9 cellular contexts compared by ENCODE assay signal in the genomic region with DNA sequence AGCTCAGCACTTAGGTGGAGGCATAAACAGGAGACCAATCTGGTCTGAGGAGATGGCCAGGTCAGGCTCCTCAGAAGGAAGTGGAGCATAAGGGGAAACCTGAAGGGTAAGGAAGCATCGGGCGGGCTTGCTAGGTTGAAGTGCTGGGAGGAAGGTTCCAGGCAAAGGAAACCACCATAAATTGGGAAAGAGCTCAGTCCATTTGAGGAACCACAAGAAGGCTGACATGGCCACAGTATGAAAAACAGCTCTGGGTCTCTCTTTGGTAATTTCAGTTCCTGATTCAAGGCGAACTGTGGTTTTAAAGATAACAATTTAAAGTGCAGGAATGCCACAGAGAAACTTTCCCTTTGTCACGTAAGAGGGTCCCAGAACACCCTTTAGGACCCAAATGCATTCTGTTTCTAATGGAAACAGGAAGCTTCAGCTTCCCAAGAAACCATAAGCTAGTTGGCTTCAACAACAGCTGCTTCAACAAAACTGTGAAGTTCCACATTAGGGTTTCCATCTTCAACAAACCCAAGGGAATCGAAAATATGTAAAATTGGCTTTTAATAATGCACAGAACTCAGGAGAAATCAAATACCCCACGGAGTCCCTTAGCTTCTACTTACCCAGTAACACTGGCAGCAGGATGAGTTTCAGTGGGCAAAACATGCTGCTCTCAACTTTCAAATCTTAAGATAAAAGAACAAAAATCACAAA. TPM values are rescaled to one million over a fixed set of nuclear protein-coding genes. Genes with fewer than 3 reads are reported as not detected.
DNase-seq lines count a peak whose midpoint lies in the region; ATAC-seq, FAIRE-seq and TF ChIP-seq lines count a peak whose summit lies in the region.
"Had no signal": no experiment of that assay in that cellular context is flagged by ENCODE, and none has a peak within 500 bp of the region (broad histone marks: within the 10 kb centered on the region; RNA-seq: fewer than 3 reads in every experiment).

No MANE protein-coding gene starts in this region.

- no peak overlapping the region for H2AFZ ChIP-seq in OCI-LY3 (ENCODE audit: low read depth, low read length)
- 0 out of 2 replicates have a peak overlapping the region, but pooled peaks have one; percentile 31 for H2AFZ ChIP-seq in H1 (ENCODE audit: low read length)

- H3K4me1 Mint-ChIP-seq in activated CD4-positive, alpha-beta T cell treated with anti-CD3 and anti-CD28 coated beads, Interleukin-2, amount 10 ng/mL, durations not matched to agents 7 days and 5 days, result peaks cover 91% of the 10 kb centered on the region

- H2BK20ac ChIP-seq in H1 (ENCODE audit: low read length), result no peak overlapping the region

- 0 out of 2 replicates have a peak overlapping the region, but pooled peaks have one; percentile 8 for H2BK5ac ChIP-seq in H1 (ENCODE audit: low read depth, low read length)

- no peak overlapping the region for H2AK5ac ChIP-seq in H1 (ENCODE audit: low read depth, low read length)

- POLR2A ChIA-PET in activated CD4-positive, alpha-beta T cell treated with anti-CD3 and anti-CD28 coated beads, Interleukin-2, amount 10 ng/mL, durations not matched to agents 7 days and 5 days (lab: Charles Lee), result interaction anchor here (2.3 kb wide), 1 partner anchor 10 kb away, joined by 9 read pairs; a partner anchor contains a TSS
- POLR2A ChIA-PET in H1 (lab: Charles Lee; ENCODE audit: partially characterized antibody), result interaction anchor here (1.1 to 1.6 kb wide), 2 partner anchors 9 to 50 kb away, joined by 3 read pairs; a partner anchor contains a TSS

- H3K4me3 Mint-ChIP-seq in activated CD4-positive, alpha-beta T cell treated with anti-CD3 and anti-CD28 coated beads, Interleukin-2, amount 10 ng/mL, durations not matched to agents 7 days and 5 days, result peak overlapping the region; percentile 72

- H3K23me2 ChIP-seq in H1 (ENCODE audit: low read depth, low read length), result no peaks in the 10 kb centered on the region

- H2BK12ac ChIP-seq in H1 (ENCODE audit: low read depth, low read length), result peak overlapping the region; percentile 84

- H3K36me3 ChIP-seq in OCI-LY3 (replicated peaks; ENCODE audit: low read depth, low read length), result no peaks in the 10 kb centered on the region
- no peaks in the 10 kb centered on the region for H3K36me3 ChIP-seq in H1 (ENCODE audit: control insufficient read depth in 2 of 4, insufficient read depth in 4 of 4, low read length in 3 of 4)
- peaks cover 0 to 29% (median 0%) of the 10 kb centered on the region in 6 donors for H3K36me3 ChIP-seq in spleen
- H3K36me3 ChIP-seq: SJSA1 had no signal

- 81% methylated on average over 6 of the region's 6 CpGs; no CpG with 5 or more reads in 1 of the 2 experiments for WGBS in H1 (ENCODE audit: extremely low coverage in 1 of 2, insufficient coverage in 1 of 2, insufficient read length in 1 of 2, insufficient replicate concordance in 2 of 2, low coverage in 1 of 2, low lambda C conversion rate in 2 of 2, missing lambda C conversion rate in 1 of 2), 2 experiments
- whole genome bisulfite sequencing in spleen, 5 donors, result 23 to 30% (median 28%) methylated on average over 6 of the region's 6 CpGs

- CTCF ChIA-PET in activated CD4-positive, alpha-beta T cell treated with anti-CD3 and anti-CD28 coated beads, Interleukin-2, amount 10 ng/mL, durations not matched to agents 7 days and 5 days (lab: Charles Lee), result interaction anchor here (1.2 to 5.6 kb wide), 5 partner anchors 10 to 23 kb away, joined by 3 to 28 read pairs (median 18); a partner anchor contains a TSS
- CTCF ChIA-PET in H1 (lab: Charles Lee; ENCODE audit: partially characterized antibody), result interaction anchor here (0.7 to 2.6 kb wide), 10 partner anchors 11 to 275 kb away, joined by 3 to 8 read pairs (median 3); a partner anchor contains a TSS

- H3K9ac ChIP-seq in OCI-LY3 (ENCODE audit: low read length), result no peak overlapping the region; the same call in 1 of the 2 replicates
- H3K9ac ChIP-seq in H1 (replicated peaks in 1 of 4; ENCODE audit: extremely low read depth in 1 of 4, low read depth in 3 of 4, low read length in 3 of 4), result no peak overlapping the region

- H3K27me3 ChIP-seq in OCI-LY3 (ENCODE audit: low read depth, low read length) (peaks cover 36% of the 10 kb centered on the region), H1 (replicated peaks in 1 of 4; ENCODE audit: control insufficient read depth in 3 of 4, extremely low read depth in 1 of 4, insufficient read depth in 3 of 4, low read length in 3 of 4) (no peaks in the 10 kb centered on the region), spleen (replicated peaks in 1 of 7) (peaks cover 0 to 29% (median 0%) of the 10 kb centered on the region in 7 donors)
- H3K27me3 ChIP-seq: SJSA1 had no signal

- no peak overlapping the region for H4K8ac ChIP-seq in H1 (ENCODE audit: extremely low read depth, insufficient read depth, low read length)

- H3K23ac ChIP-seq in H1 (ENCODE audit: insufficient read length), result no peak overlapping the region

- H3K4me3 ChIP-seq in OCI-LY3 (ENCODE audit: low read length) (peak overlapping the region; percentile 60), H1 (ENCODE audit: extremely low read depth in 1 of 4, insufficient read depth in 2 of 4, low read depth in 3 of 4, low read length in 4 of 4) (no peak overlapping the region), spleen (peak overlapping the region in 1 of 8 donors; percentile 39)
- H3K4me3 ChIP-seq: SJSA1 had no signal

- H3K27me3 Mint-ChIP-seq in activated CD4-positive, alpha-beta T cell treated with anti-CD3 and anti-CD28 coated beads, Interleukin-2, amount 10 ng/mL, durations not matched to agents 7 days and 5 days, result no peaks in the 10 kb centered on the region

- no peak overlapping the region for H2BK120ac ChIP-seq in H1 (replicated peaks; ENCODE audit: low read depth, low read length)

- FAIRE-seq in H1 (lab: Jason Lieb, UNC), result no peak

- H3K9me3 ChIP-seq in OCI-LY3 (ENCODE audit: insufficient read depth, low read length), result no peaks in the 10 kb centered on the region
- H3K9me3 ChIP-seq in H1 (ENCODE audit: insufficient read depth in 2 of 2, low read depth in 1 of 2, low read length in 1 of 2), result no peaks in the 10 kb centered on the region
- no peaks in the 10 kb centered on the region for H3K9me3 ChIP-seq in spleen
- H3K9me3 ChIP-seq: SJSA1 had no signal

- H3K9me3 Mint-ChIP-seq in activated CD4-positive, alpha-beta T cell treated with anti-CD3 and anti-CD28 coated beads, Interleukin-2, amount 10 ng/mL, durations not matched to agents 7 days and 5 days, result no peaks in the 10 kb centered on the region

- H3K4me1 ChIP-seq in OCI-LY3 (ENCODE audit: low read length) (peaks cover 54% of the 10 kb centered on the region), H1 (replicated peaks in 1 of 4; ENCODE audit: control insufficient read depth in 3 of 4, insufficient read depth in 4 of 4, low read length in 3 of 4) (peaks cover 6 to 21% (median 20%) of the 10 kb centered on the region in 4 experiments; a peak in 6 of 7 replicates), spleen (peaks cover 22 to 100% (median 58%) of the 10 kb centered on the region in 6 donors)
- H3K4me1 ChIP-seq: SJSA1 had no signal

- no peak overlapping the region for H3K14ac ChIP-seq in H1 (ENCODE audit: insufficient read length)

- H2BK15ac ChIP-seq in H1 (ENCODE audit: low read length), result peak overlapping the region; percentile 23; the same call in 1 of the 2 replicates

- H3K36me3 Mint-ChIP-seq in activated CD4-positive, alpha-beta T cell treated with anti-CD3 and anti-CD28 coated beads, Interleukin-2, amount 10 ng/mL, durations not matched to agents 7 days and 5 days (ENCODE audit: low read depth), result peaks cover 66% of the 10 kb centered on the region

- ATAC-seq in HG03442 (IDR thresholded peaks at IDR 0.05; ENCODE audit: unreplicated experiment), result no peak

- H4K5ac ChIP-seq in H1 (ENCODE audit: insufficient read length, low read depth, low read length), result no peak overlapping the region

- TF ChIP-seq RAD21 in H1 (IDR thresholded peaks at IDR 0.05 in 1 of 2, conservative IDR thresholded peaks at IDR 0.05 in 1 of 2; ENCODE audit: low read depth in 2 of 2, low read length in 2 of 2), result no peak

- no peak for DNase-seq in activated CD4-positive, alpha-beta T cell treated with anti-CD3 and anti-CD28 coated beads, Interleukin-2, amount 10 ng/mL, durations not matched to agents 7 days and 5 days
- DNase-seq in activated CD4-positive, alpha-beta T cell treated with anti-CD3 and anti-CD28 coated beads for 1 hour, result no peak
- DNase-seq in H1 (ENCODE audit: low read depth in 1 of 2, low spot score in 2 of 2), result no peak
- DNase-seq in spleen, result no peak
- DNase-seq in DMS79 (lab: John Stamatoyannopoulos, UW), result no peak
- DNase-seq in T1000 (lab: John Stamatoyannopoulos, UW), result no peak

- H3K27ac ChIP-seq in OCI-LY3 (ENCODE audit: low read length) (peak overlapping the region; percentile 42), H1 (ENCODE audit: low read depth, low read length) (no peak overlapping the region), spleen (peak overlapping the region in 7 of 8 donors; percentile 52 to 88 (median 73))
- H3K27ac ChIP-seq: SJSA1 had no signal

- 0 out of 2 replicates have a peak overlapping the region, but pooled peaks have one; percentile 19 for H3K18ac ChIP-seq in H1 (ENCODE audit: extremely low read depth, low read length)

- H3K4me2 ChIP-seq in OCI-LY3 (ENCODE audit: low read length) (peak overlapping the region; percentile 91), H1 (ENCODE audit: insufficient read depth in 1 of 2, low read depth in 2 of 2, low read length in 2 of 2) (no peak overlapping the region)

- H4K20me1 ChIP-seq in OCI-LY3 (ENCODE audit: insufficient read depth, low read length), result no peaks in the 10 kb centered on the region
- no peaks in the 10 kb centered on the region for H4K20me1 ChIP-seq in H1 (replicated peaks in 1 of 2; ENCODE audit: control insufficient read depth in 1 of 2, insufficient read depth in 2 of 2, low read length in 2 of 2)

- TF ChIP-seq CTCF in OCI-LY3 (IDR thresholded peaks at IDR 0.05; ENCODE audit: low read depth, low read length), result no peak
- no peak for TF ChIP-seq CTCF in H1 (IDR thresholded peaks at IDR 0.05; ENCODE audit: control extremely low read depth in 1 of 3, insufficient read depth in 1 of 3, low read depth in 1 of 3, low read length in 3 of 3)
- TF ChIP-seq CTCF in spleen (IDR thresholded peaks at IDR 0.05 in 8 of 11, conservative IDR thresholded peaks at IDR 0.05 in 3 of 11), result no peak

- H3K79me2 ChIP-seq in OCI-LY3 (ENCODE audit: low read length) (no peaks in the 10 kb centered on the region), H1 (ENCODE audit: control insufficient read depth in 1 of 2, insufficient read depth in 2 of 2, low read length in 2 of 2) (no peaks in the 10 kb centered on the region)

- H4K91ac ChIP-seq in H1 (replicated peaks; ENCODE audit: insufficient read length, low read length), result peak overlapping the region; percentile 29

- intact Hi-C loops in spleen (cut with DNase I; ENCODE audit: low total_unique reads), result no loop called here

- peak overlapping the region; percentile 28 for H3K4ac ChIP-seq in H1 (replicated peaks; ENCODE audit: insufficient read length, low read depth, low read length)

- H3K79me1 ChIP-seq in H1 (ENCODE audit: low read depth, low read length), result no peaks in the 10 kb centered on the region

- no peak for TF ChIP-seq EP300 in H1 (IDR thresholded peaks at IDR 0.05; ENCODE audit: borderline replicate concordance in 1 of 2, low read depth in 2 of 2, low read length in 2 of 2)

- H3K56ac ChIP-seq in H1 (replicated peaks; ENCODE audit: insufficient read length, low read depth, low read length), result no peak overlapping the region

- H3K27ac Mint-ChIP-seq in activated CD4-positive, alpha-beta T cell treated with anti-CD3 and anti-CD28 coated beads, Interleukin-2, amount 10 ng/mL, durations not matched to agents 7 days and 5 days, result peak overlapping the region; percentile 95

- no peak for TF ChIP-seq POLR2A in H1 (IDR thresholded peaks at IDR 0.05; ENCODE audit: control extremely low read depth in 1 of 2, low read depth in 2 of 2, low read length in 2 of 2)
- no peak for TF ChIP-seq POLR2A in spleen (IDR thresholded peaks at IDR 0.05)

RNA-seq across cellular contexts. Expression of a gene that starts 10.4 kb away (rescaled TPM):
- 100 to 1,000 TPM; 117 to 122 TPM for total RNA-seq in activated CD4-positive, alpha-beta T cell treated with anti-CD3 and anti-CD28 coated beads, Interleukin-2, amount 10 ng/mL, durations not matched to agents 7 days and 5 days
- total RNA-seq in H1 (2021; fragmentation: NEBNext Ultra II Directional; extraction: Animal tissue kit (Norgen Biotek cat#: 25700)), result 0.58 and 0.86 TPM in 2 replicates
- polyA plus RNA-seq in H1 (2011; rRNA removed) (0.05 and 0.12 TPM in 2 replicates), spleen (100 to 1,000 TPM in 1 of 3 donors, 10 to 100 TPM in 2; 18.2 to 154 (median 42.0) TPM)
- polyA plus RNA-seq in H1 (2011; cell fraction: cytosol; rRNA removed), result 0.08 TPM
- 0.07 TPM for polyA plus RNA-seq in H1 (2011; cell fraction: nucleus; rRNA removed)
- 0.32 to 0.98 TPM (median 0.44 TPM) in 4 replicates for polyA plus RNA-seq in H1 (2012, experiment 1 of 2)
- 0.50 TPM for polyA plus RNA-seq in H1 (2012, experiment 2 of 2)
- polyA plus RNA-seq in H1 (2013, experiment 1 of 2), result 0.30 TPM
- 0.39 TPM for polyA plus RNA-seq in H1 (2013, experiment 2 of 2)
- 0.03 and 0.17 TPM in 2 replicates for polyA minus RNA-seq in H1 (2011; rRNA and poly(A)+ RNA removed)
- polyA minus RNA-seq in H1 (2011; cell fraction: cytosol; rRNA and poly(A)+ RNA removed), result not detected
- 0.70 TPM for polyA minus RNA-seq in H1 (2011; cell fraction: nucleus; rRNA and poly(A)+ RNA removed)
- total RNA-seq in spleen, result 100 to 1,000 TPM in 2 of 7 donors, 10 to 100 TPM in 5; 45.5 to 180 (median 91.3) TPM
- total RNA-seq: SJSA1 had no signal

RNA-seq across cellular contexts. Expression of a gene that starts 37.8 kb away (rescaled TPM):
- 10 to 100 TPM; 21.2 to 22.0 TPM for total RNA-seq in activated CD4-positive, alpha-beta T cell treated with anti-CD3 and anti-CD28 coated beads, Interleukin-2, amount 10 ng/mL, durations not matched to agents 7 days and 5 days
- total RNA-seq in H1 (2021; fragmentation: NEBNext Ultra II Directional; extraction: Animal tissue kit (Norgen Biotek cat#: 25700)), result 3.3 and 3.9 TPM in 2 replicates
- polyA plus RNA-seq in H1 (2011; rRNA removed) (1.1 and 1.2 TPM in 2 replicates), spleen (1 to 10 TPM; 2.0 to 2.1 (median 2.1) TPM)
- 1.6 TPM for polyA plus RNA-seq in H1 (2011; cell fraction: cytosol; rRNA removed)
- polyA plus RNA-seq in H1 (2011; cell fraction: nucleus; rRNA removed), result 0.83 TPM
- 1.6 to 2.3 TPM (median 1.8 TPM) in 4 replicates for polyA plus RNA-seq in H1 (2012, experiment 1 of 2)
- polyA plus RNA-seq in H1 (2012, experiment 2 of 2), result 0.66 TPM
- 2.4 TPM for polyA plus RNA-seq in H1 (2013, experiment 1 of 2)
- 3.2 TPM for polyA plus RNA-seq in H1 (2013, experiment 2 of 2)
- polyA minus RNA-seq in H1 (2011; rRNA and poly(A)+ RNA removed), result 5.5 TPM in 2 replicates
- polyA minus RNA-seq in H1 (2011; cell fraction: cytosol; rRNA and poly(A)+ RNA removed), result 2.4 TPM
- 0.80 TPM for polyA minus RNA-seq in H1 (2011; cell fraction: nucleus; rRNA and poly(A)+ RNA removed)
- 10 to 100 TPM in 3 of 7 donors, 1 to 10 TPM in 4; 4.3 to 12.9 (median 9.2) TPM for total RNA-seq in spleen
- total RNA-seq: SJSA1 had no signal

RNA-seq across cellular contexts. Expression of a gene that starts 37.9 kb away (rescaled TPM):
- total RNA-seq in activated CD4-positive, alpha-beta T cell treated with anti-CD3 and anti-CD28 coated beads, Interleukin-2, amount 10 ng/mL, durations not matched to agents 7 days and 5 days, result not detected
- 0.13 and 0.24 TPM in 2 replicates for total RNA-seq in H1 (2021; fragmentation: NEBNext Ultra II Directional; extraction: Animal tissue kit (Norgen Biotek cat#: 25700))
- polyA plus RNA-seq in H1 (2011; rRNA removed), result 0.09 and 0.14 TPM in 2 replicates
- polyA plus RNA-seq in H1 (2011; cell fraction: cytosol; rRNA removed), result 0.17 TPM
- polyA plus RNA-seq in H1 (2011; cell fraction: nucleus; rRNA removed), result 0.10 TPM
- 0.17 to 0.28 TPM (median 0.20 TPM) in 4 replicates for polyA plus RNA-seq in H1 (2012, experiment 1 of 2)
- polyA plus RNA-seq in H1 (2012, experiment 2 of 2), result 0.20 TPM
- 0.12 TPM for polyA plus RNA-seq in H1 (2013, experiment 1 of 2)
- 0.13 TPM for polyA plus RNA-seq in H1 (2013, experiment 2 of 2)
- 0.22 and 0.34 TPM in 2 replicates for polyA minus RNA-seq in H1 (2011; rRNA and poly(A)+ RNA removed)
- 0.51 TPM for polyA minus RNA-seq in H1 (2011; cell fraction: cytosol; rRNA and poly(A)+ RNA removed)
- polyA minus RNA-seq in H1 (2011; cell fraction: nucleus; rRNA and poly(A)+ RNA removed), result 0.30 TPM
- under 1 TPM in 3 of 7 donors, not detected in 4; 0.03 to 0.15 (median 0.14) TPM for total RNA-seq in spleen
- under 1 TPM; 0.02 to 0.04 (median 0.03) TPM for polyA plus RNA-seq in spleen
- total RNA-seq: SJSA1 had no signal

RNA-seq across cellular contexts. Expression of a gene that starts 49.7 kb away (rescaled TPM):
- total RNA-seq in activated CD4-positive, alpha-beta T cell treated with anti-CD3 and anti-CD28 coated beads, Interleukin-2, amount 10 ng/mL, durations not matched to agents 7 days and 5 days, result 1 to 10 TPM; 5.5 to 6.0 TPM
- 2.4 and 2.6 TPM in 2 replicates for total RNA-seq in H1 (2021; fragmentation: NEBNext Ultra II Directional; extraction: Animal tissue kit (Norgen Biotek cat#: 25700))
- 2.3 and 3.2 TPM in 2 replicates for polyA plus RNA-seq in H1 (2011; rRNA removed)
- 2.8 TPM for polyA plus RNA-seq in H1 (2011; cell fraction: cytosol; rRNA removed)
- 4.4 TPM for polyA plus RNA-seq in H1 (2011; cell fraction: nucleus; rRNA removed)
- polyA plus RNA-seq in H1 (2012, experiment 1 of 2), result 2.4 to 2.9 TPM (median 2.8 TPM) in 4 replicates
- 2.2 TPM for polyA plus RNA-seq in H1 (2012, experiment 2 of 2)
- 4.7 TPM for polyA plus RNA-seq in H1 (2013, experiment 1 of 2)
- 5.6 TPM for polyA plus RNA-seq in H1 (2013, experiment 2 of 2)
- 2.4 and 3.1 TPM in 2 replicates for polyA minus RNA-seq in H1 (2011; rRNA and poly(A)+ RNA removed)
- polyA minus RNA-seq in H1 (2011; cell fraction: cytosol; rRNA and poly(A)+ RNA removed), result 2.6 TPM
- polyA minus RNA-seq in H1 (2011; cell fraction: nucleus; rRNA and poly(A)+ RNA removed), result 6.4 TPM
- total RNA-seq in spleen, result 10 to 100 TPM in 3 of 7 donors, 1 to 10 TPM in 4; 7.0 to 18.4 (median 9.8) TPM
- 1 to 10 TPM; 1.6 to 2.0 (median 1.8) TPM for polyA plus RNA-seq in spleen
- total RNA-seq: SJSA1 had no signal

Comparison
In these comparisons a context has a peak if more than half of its experiments do, and no peak if none do; other contexts are left out.
1. RNA of a gene that starts 10.4 kb away (total RNA-seq): 117 to 122 TPM in activated CD4-positive, alpha-beta T cell treated with anti-CD3 and anti-CD28 coated beads, Interleukin-2, amount 10 ng/mL, durations not matched to agents 7 days and 5 days and 45.5 to 180 TPM in spleen; 0.58 to 0.86 TPM in H1; every median in the first group is over 10 times any median in the second.